ENCODE assay signal across 1 cellular context in the genomic region with DNA sequence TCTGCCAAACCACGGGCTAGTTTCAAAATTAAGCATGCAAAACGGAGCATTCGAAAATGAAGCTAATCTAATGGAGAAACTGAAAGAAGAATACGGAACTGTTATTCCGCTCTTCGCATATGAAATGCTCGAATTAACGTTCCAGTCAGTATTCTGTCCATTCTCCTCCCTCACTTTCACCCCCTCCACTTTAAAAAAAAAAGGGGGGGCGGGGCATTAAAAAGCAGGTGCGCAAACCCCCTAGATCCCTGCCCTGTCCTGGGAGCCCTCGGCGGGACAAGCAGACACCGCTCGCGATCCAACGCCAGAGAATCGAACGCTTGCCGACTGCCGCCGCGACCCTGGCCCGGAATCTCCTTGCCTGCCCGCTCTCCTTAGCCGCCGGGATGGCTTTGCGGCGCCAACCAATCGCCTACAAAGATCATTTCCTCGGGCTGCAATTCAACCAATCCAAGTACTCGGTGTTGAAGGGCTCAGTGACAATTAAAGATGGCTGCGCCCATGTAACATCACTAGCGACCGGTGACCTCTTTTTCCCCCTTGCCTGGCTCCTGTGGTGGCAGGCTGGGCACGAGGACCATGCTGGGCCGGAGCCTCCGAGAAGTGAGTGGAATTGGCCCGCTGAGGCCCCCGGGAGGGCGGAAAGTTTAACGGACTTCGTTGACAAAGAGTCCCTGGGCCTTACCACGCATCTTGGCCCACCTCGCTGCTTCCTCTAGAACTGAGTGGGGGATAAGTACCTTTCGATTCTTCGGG.
TF ChIP-seq lines count a peak whose summit lies in the region.

A gene with protein sequence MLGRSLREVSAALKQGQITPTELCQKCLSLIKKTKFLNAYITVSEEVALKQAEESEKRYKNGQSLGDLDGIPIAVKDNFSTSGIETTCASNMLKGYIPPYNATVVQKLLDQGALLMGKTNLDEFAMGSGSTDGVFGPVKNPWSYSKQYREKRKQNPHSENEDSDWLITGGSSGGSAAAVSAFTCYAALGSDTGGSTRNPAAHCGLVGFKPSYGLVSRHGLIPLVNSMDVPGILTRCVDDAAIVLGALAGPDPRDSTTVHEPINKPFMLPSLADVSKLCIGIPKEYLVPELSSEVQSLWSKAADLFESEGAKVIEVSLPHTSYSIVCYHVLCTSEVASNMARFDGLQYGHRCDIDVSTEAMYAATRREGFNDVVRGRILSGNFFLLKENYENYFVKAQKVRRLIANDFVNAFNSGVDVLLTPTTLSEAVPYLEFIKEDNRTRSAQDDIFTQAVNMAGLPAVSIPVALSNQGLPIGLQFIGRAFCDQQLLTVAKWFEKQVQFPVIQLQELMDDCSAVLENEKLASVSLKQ (plus strand): TSS at position 476 of the 756 bp plus-strand sequence. CDS start 104 bp downstream, at position 580.
A gene with protein sequence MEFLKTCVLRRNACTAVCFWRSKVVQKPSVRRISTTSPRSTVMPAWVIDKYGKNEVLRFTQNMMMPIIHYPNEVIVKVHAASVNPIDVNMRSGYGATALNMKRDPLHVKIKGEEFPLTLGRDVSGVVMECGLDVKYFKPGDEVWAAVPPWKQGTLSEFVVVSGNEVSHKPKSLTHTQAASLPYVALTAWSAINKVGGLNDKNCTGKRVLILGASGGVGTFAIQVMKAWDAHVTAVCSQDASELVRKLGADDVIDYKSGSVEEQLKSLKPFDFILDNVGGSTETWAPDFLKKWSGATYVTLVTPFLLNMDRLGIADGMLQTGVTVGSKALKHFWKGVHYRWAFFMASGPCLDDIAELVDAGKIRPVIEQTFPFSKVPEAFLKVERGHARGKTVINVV (minus strand): TSS at position 396 of the 756 bp plus-strand sequence. CDS start 477 bp downstream, outside the sequence.

TF ChIP-seq in HepG2, 621 proteins besides CTCF, POLR2A, EP300 and RAD21 (continued from another document):
- TF ChIP-seq, protein P1, sequence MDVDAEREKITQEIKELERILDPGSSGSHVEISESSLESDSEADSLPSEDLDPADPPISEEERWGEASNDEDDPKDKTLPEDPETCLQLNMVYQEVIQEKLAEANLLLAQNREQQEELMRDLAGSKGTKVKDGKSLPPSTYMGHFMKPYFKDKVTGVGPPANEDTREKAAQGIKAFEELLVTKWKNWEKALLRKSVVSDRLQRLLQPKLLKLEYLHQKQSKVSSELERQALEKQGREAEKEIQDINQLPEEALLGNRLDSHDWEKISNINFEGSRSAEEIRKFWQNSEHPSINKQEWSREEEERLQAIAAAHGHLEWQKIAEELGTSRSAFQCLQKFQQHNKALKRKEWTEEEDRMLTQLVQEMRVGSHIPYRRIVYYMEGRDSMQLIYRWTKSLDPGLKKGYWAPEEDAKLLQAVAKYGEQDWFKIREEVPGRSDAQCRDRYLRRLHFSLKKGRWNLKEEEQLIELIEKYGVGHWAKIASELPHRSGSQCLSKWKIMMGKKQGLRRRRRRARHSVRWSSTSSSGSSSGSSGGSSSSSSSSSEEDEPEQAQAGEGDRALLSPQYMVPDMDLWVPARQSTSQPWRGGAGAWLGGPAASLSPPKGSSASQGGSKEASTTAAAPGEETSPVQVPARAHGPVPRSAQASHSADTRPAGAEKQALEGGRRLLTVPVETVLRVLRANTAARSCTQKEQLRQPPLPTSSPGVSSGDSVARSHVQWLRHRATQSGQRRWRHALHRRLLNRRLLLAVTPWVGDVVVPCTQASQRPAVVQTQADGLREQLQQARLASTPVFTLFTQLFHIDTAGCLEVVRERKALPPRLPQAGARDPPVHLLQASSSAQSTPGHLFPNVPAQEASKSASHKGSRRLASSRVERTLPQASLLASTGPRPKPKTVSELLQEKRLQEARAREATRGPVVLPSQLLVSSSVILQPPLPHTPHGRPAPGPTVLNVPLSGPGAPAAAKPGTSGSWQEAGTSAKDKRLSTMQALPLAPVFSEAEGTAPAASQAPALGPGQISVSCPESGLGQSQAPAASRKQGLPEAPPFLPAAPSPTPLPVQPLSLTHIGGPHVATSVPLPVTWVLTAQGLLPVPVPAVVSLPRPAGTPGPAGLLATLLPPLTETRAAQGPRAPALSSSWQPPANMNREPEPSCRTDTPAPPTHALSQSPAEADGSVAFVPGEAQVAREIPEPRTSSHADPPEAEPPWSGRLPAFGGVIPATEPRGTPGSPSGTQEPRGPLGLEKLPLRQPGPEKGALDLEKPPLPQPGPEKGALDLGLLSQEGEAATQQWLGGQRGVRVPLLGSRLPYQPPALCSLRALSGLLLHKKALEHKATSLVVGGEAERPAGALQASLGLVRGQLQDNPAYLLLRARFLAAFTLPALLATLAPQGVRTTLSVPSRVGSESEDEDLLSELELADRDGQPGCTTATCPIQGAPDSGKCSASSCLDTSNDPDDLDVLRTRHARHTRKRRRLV (CRISPR knock-in tag; IDR thresholded peaks at IDR 0.05) = no peak
- TF ChIP-seq RARA (CRISPR knock-in tag; IDR thresholded peaks at IDR 0.05) (no peak), TBX3 (IDR thresholded peaks at IDR 0.05; ENCODE audit: borderline replicate concordance) (no peak), DR1 (CRISPR knock-in tag; IDR thresholded peaks at IDR 0.05) (no peak; the same call in 1 of the 2 replicates), TRIM24 (CRISPR knock-in tag; IDR thresholded peaks at IDR 0.05) (no peak), ZNF562 (CRISPR knock-in tag; IDR thresholded peaks at IDR 0.05; ENCODE audit: borderline replicate concordance) (no peak), ZFP41 (CRISPR knock-in tag; IDR thresholded peaks at IDR 0.05; ENCODE audit: borderline replicate concordance) (no peak), ZNF468 (CRISPR knock-in tag; IDR thresholded peaks at IDR 0.05) (no peak), ZMYM4 (CRISPR knock-in tag; IDR thresholded peaks at IDR 0.05) (peak; percentile 60), ZNF17 (CRISPR knock-in tag; IDR thresholded peaks at IDR 0.05) (no peak), MED1 (CRISPR knock-in tag; IDR thresholded peaks at IDR 0.05) (peak; percentile 32; the same call in 1 of the 2 replicates), SIN3A (IDR thresholded peaks at IDR 0.05; ENCODE audit: borderline replicate concordance, low read depth, low read length) (peak; percentile 88; the same call in 1 of the 2 replicates), MTF2 (CRISPR knock-in tag; IDR thresholded peaks at IDR 0.05; ENCODE audit: borderline replicate concordance) (no peak), ZMYM2 (CRISPR knock-in tag; IDR thresholded peaks at IDR 0.05) (no peak), SATB2 (CRISPR knock-in tag; IDR thresholded peaks at IDR 0.05) (0 out of 2 replicates have a peak, but pooled peaks have one; percentile 46), BORCS8-MEF2B (CRISPR knock-in tag; IDR thresholded peaks at IDR 0.05) (no peak), ZNF3 (CRISPR knock-in tag; IDR thresholded peaks at IDR 0.05) (no peak)
- TF ChIP-seq, protein P2, sequence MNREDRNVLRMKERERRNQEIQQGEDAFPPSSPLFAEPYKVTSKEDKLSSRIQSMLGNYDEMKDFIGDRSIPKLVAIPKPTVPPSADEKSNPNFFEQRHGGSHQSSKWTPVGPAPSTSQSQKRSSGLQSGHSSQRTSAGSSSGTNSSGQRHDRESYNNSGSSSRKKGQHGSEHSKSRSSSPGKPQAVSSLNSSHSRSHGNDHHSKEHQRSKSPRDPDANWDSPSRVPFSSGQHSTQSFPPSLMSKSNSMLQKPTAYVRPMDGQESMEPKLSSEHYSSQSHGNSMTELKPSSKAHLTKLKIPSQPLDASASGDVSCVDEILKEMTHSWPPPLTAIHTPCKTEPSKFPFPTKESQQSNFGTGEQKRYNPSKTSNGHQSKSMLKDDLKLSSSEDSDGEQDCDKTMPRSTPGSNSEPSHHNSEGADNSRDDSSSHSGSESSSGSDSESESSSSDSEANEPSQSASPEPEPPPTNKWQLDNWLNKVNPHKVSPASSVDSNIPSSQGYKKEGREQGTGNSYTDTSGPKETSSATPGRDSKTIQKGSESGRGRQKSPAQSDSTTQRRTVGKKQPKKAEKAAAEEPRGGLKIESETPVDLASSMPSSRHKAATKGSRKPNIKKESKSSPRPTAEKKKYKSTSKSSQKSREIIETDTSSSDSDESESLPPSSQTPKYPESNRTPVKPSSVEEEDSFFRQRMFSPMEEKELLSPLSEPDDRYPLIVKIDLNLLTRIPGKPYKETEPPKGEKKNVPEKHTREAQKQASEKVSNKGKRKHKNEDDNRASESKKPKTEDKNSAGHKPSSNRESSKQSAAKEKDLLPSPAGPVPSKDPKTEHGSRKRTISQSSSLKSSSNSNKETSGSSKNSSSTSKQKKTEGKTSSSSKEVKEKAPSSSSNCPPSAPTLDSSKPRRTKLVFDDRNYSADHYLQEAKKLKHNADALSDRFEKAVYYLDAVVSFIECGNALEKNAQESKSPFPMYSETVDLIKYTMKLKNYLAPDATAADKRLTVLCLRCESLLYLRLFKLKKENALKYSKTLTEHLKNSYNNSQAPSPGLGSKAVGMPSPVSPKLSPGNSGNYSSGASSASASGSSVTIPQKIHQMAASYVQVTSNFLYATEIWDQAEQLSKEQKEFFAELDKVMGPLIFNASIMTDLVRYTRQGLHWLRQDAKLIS (CRISPR knock-in tag; IDR thresholded peaks at IDR 0.05) = no peak
- TF ChIP-seq, protein P3, sequence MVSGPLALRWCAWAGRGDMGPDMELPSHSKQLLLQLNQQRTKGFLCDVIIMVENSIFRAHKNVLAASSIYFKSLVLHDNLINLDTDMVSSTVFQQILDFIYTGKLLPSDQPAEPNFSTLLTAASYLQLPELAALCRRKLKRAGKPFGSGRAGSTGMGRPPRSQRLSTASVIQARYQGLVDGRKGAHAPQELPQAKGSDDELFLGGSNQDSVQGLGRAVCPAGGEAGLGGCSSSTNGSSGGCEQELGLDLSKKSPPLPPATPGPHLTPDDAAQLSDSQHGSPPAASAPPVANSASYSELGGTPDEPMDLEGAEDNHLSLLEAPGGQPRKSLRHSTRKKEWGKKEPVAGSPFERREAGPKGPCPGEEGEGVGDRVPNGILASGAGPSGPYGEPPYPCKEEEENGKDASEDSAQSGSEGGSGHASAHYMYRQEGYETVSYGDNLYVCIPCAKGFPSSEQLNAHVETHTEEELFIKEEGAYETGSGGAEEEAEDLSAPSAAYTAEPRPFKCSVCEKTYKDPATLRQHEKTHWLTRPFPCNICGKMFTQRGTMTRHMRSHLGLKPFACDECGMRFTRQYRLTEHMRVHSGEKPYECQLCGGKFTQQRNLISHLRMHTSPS (CRISPR knock-in tag; IDR thresholded peaks at IDR 0.05; ENCODE audit: low read depth) = no peak
- TF ChIP-seq, protein P4, sequence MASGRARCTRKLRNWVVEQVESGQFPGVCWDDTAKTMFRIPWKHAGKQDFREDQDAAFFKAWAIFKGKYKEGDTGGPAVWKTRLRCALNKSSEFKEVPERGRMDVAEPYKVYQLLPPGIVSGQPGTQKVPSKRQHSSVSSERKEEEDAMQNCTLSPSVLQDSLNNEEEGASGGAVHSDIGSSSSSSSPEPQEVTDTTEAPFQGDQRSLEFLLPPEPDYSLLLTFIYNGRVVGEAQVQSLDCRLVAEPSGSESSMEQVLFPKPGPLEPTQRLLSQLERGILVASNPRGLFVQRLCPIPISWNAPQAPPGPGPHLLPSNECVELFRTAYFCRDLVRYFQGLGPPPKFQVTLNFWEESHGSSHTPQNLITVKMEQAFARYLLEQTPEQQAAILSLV (CRISPR knock-in tag; IDR thresholded peaks at IDR 0.05; ENCODE audit: borderline replicate concordance) = no peak
- TF ChIP-seq, protein P5, sequence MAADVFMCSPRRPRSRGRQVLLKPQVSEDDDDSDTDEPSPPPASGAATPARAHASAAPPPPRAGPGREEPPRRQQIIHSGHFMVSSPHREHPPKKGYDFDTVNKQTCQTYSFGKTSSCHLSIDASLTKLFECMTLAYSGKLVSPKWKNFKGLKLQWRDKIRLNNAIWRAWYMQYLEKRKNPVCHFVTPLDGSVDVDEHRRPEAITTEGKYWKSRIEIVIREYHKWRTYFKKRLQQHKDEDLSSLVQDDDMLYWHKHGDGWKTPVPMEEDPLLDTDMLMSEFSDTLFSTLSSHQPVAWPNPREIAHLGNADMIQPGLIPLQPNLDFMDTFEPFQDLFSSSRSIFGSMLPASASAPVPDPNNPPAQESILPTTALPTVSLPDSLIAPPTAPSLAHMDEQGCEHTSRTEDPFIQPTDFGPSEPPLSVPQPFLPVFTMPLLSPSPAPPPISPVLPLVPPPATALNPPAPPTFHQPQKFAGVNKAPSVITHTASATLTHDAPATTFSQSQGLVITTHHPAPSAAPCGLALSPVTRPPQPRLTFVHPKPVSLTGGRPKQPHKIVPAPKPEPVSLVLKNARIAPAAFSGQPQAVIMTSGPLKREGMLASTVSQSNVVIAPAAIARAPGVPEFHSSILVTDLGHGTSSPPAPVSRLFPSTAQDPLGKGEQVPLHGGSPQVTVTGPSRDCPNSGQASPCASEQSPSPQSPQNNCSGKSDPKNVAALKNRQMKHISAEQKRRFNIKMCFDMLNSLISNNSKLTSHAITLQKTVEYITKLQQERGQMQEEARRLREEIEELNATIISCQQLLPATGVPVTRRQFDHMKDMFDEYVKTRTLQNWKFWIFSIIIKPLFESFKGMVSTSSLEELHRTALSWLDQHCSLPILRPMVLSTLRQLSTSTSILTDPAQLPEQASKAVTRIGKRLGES (CRISPR knock-in tag; IDR thresholded peaks at IDR 0.05; ENCODE audit: borderline replicate concordance) = no peak
